ENCODE assay signal across 9 cellular contexts in genomic region chr2:238720232-238720672, GRCh38.
DNase-seq lines count a peak whose midpoint lies in the region; ATAC-seq and TF ChIP-seq lines count a peak whose summit lies in the region.
"Had no signal": no experiment of that assay in that cellular context is flagged by ENCODE, and none has a peak within 500 bp of the region (broad histone marks: within the 10 kb centered on the region; RNA-seq: fewer than 3 reads in every experiment).

No MANE protein-coding gene starts in this region.

- H3K79me2 ChIP-seq in osteoblast (ENCODE audit: insufficient read depth, low read length) = no peaks in the 10 kb centered on the region

- intact Hi-C loops in activated CD4-positive, alpha-beta T cell treated with anti-CD3 and anti-CD28 coated beads for 36 hours (cut with DNase I, micrococcal nuclease) = loop anchor here (1.0 to 5.0 kb wide), 2 partner anchors 65 to 67 kb away; no protein-coding TSS in a partner anchor

- H3K36me3 Mint-ChIP-seq in activated CD4-positive, alpha-beta T cell treated with anti-CD3 and anti-CD28 coated beads for 36 hours (ENCODE audit: low read depth) = no peaks in the 10 kb centered on the region

- H3K4me3 ChIP-seq in GM12865 (ENCODE audit: low read depth, low read length) (no peak overlapping the region), osteoblast (ENCODE audit: insufficient read depth, low read length) (no peak overlapping the region)
- H3K4me3 ChIP-seq: skin epidermis had no signal

- no peak overlapping the region for H3K27ac Mint-ChIP-seq in activated CD4-positive, alpha-beta T cell treated with anti-CD3 and anti-CD28 coated beads for 36 hours

- H3K9me3 ChIP-seq in osteoblast (ENCODE audit: low read depth, low read length) = no peaks in the 10 kb centered on the region

- H3K4me1 Mint-ChIP-seq in activated CD4-positive, alpha-beta T cell treated with anti-CD3 and anti-CD28 coated beads for 36 hours = no peaks in the 10 kb centered on the region

- peaks cover 2% of the 10 kb centered on the region for H3K9me3 Mint-ChIP-seq in activated CD4-positive, alpha-beta T cell treated with anti-CD3 and anti-CD28 coated beads for 36 hours (ENCODE audit: low read depth)

- H3K4me2 ChIP-seq in osteoblast (ENCODE audit: insufficient read depth, low read length) = no peak overlapping the region

- DNase-seq in GM12865 (ENCODE audit: low read depth) (peak; percentile 38), MV-4-11 (lab: John Stamatoyannopoulos, UW) (peak; percentile 41), epithelial cell of prostate (ENCODE audit: low read depth, low spot score) (peak; percentile 100), osteoblast (ENCODE audit: insufficient read length, low spot score, missing footprints) (peak; percentile 95)
- DNase-seq in activated CD4-positive, alpha-beta T cell treated with anti-CD3 and anti-CD28 coated beads for 36 hours = peak; percentile 80

- H3K27me3 ChIP-seq in osteoblast (ENCODE audit: insufficient read depth, low read length) = peaks cover 20% of the 10 kb centered on the region

- H3K4me3 Mint-ChIP-seq in activated CD4-positive, alpha-beta T cell treated with anti-CD3 and anti-CD28 coated beads for 36 hours = no peak overlapping the region

- H3K36me3 ChIP-seq in osteoblast (ENCODE audit: insufficient read depth, low read length) = no peaks in the 10 kb centered on the region

- H2AFZ ChIP-seq in osteoblast (ENCODE audit: low read length) = no peak overlapping the region

- no peaks in the 10 kb centered on the region for H3K4me1 ChIP-seq in osteoblast (ENCODE audit: insufficient read depth, low read length)

- H3K27me3 Mint-ChIP-seq in activated CD4-positive, alpha-beta T cell treated with anti-CD3 and anti-CD28 coated beads for 36 hours = peaks cover 26% of the 10 kb centered on the region

- H3K27ac ChIP-seq in epithelial cell of prostate = peak overlapping the region; percentile 35
- no peak overlapping the region for H3K27ac ChIP-seq in osteoblast (ENCODE audit: low read depth, low read length)

- H4K20me1 ChIP-seq in osteoblast (ENCODE audit: insufficient read depth, low read length) = no peaks in the 10 kb centered on the region

- peak; percentile 71 for ATAC-seq in activated CD4-positive, alpha-beta T cell treated with anti-CD3 and anti-CD28 coated beads for 36 hours
- ATAC-seq in GM19035 (IDR thresholded peaks at IDR 0.05; ENCODE audit: unreplicated experiment) (no peak), HG03095 (IDR thresholded peaks at IDR 0.05; ENCODE audit: unreplicated experiment) (no peak), GM19467 (IDR thresholded peaks at IDR 0.05; ENCODE audit: unreplicated experiment) (no peak)

- POLR2A ChIA-PET in activated CD4-positive, alpha-beta T cell treated with anti-CD3 and anti-CD28 coated beads for 36 hours (lab: Charles Lee) = no interaction called here

- CTCF ChIA-PET in activated CD4-positive, alpha-beta T cell treated with anti-CD3 and anti-CD28 coated beads for 36 hours (lab: Charles Lee) = interaction anchor here (0.8 to 1.3 kb wide), 3 partner anchors 12 to 1423 kb away, joined by 3 to 8 read pairs (median 4); no protein-coding TSS in a partner anchor

- TF ChIP-seq CTCF in GM12865 (IDR thresholded peaks at IDR 0.05; ENCODE audit: insufficient read depth, low read depth, low read length, missing control alignments) (peak; percentile 59), osteoblast (IDR thresholded peaks at IDR 0.05; ENCODE audit: extremely low read depth, low read depth, low read length) (peak; percentile 82)

Comparison
In these comparisons a context has a peak if more than half of its experiments do, and no peak if none do; other contexts are left out.
1. DNase-seq: peak in every context shown above with its lines; median percentile 100 in epithelial cell of prostate; 95 in osteoblast; 80 in activated CD4-positive, alpha-beta T cell treated with anti-CD3 and anti-CD28 coated beads for 36 hours; 41 in MV-4-11; 38 in GM12865.